In the genomic region with DNA sequence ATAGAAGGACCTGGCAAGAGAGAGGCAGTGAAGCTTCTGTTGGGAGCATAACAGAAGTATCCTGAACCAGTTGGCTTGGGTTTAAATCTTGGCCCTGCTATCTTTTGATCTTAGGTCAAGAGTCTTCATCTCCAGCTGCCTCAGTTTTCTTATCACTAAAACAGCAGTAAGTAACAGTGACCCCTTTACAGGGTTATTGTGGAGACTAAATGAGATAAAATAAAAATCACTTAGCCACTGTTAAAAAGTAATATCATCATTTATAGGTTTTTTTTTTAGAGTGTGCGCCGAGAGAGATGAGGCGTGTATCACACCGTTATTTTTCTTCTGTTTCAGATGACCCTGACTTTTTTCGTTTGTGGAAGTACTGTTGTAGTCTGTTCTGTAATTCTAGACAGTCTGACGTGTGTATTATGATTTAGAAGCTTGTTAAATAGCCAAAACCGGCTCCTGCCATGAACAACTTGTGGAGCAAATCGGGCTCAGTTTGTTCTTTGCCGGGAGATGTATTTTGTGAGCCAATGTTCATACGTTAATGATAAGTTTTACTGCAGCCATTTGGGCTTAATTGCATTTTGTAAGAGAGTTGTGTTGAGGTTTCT, we compare ENCODE assay signal across 1 cellular context.
TF ChIP-seq lines count a peak whose summit lies in the region.

No MANE protein-coding gene starts in this region.

TF ChIP-seq in K562, 482 proteins besides CTCF, POLR2A, EP300 and RAD21 (continued from another document):
- TF ChIP-seq, protein P1, sequence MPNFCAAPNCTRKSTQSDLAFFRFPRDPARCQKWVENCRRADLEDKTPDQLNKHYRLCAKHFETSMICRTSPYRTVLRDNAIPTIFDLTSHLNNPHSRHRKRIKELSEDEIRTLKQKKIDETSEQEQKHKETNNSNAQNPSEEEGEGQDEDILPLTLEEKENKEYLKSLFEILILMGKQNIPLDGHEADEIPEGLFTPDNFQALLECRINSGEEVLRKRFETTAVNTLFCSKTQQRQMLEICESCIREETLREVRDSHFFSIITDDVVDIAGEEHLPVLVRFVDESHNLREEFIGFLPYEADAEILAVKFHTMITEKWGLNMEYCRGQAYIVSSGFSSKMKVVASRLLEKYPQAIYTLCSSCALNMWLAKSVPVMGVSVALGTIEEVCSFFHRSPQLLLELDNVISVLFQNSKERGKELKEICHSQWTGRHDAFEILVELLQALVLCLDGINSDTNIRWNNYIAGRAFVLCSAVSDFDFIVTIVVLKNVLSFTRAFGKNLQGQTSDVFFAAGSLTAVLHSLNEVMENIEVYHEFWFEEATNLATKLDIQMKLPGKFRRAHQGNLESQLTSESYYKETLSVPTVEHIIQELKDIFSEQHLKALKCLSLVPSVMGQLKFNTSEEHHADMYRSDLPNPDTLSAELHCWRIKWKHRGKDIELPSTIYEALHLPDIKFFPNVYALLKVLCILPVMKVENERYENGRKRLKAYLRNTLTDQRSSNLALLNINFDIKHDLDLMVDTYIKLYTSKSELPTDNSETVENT (CRISPR knock-in tag; IDR thresholded peaks at IDR 0.05): no peak
- TF ChIP-seq CHD1 (IDR thresholded peaks at IDR 0.05; ENCODE audit: low read length) (peak; percentile 61), POU5F1 (IDR thresholded peaks at IDR 0.05; ENCODE audit: borderline replicate concordance, low read depth, low read length, partially characterized antibody) (peak; percentile 4), NFE2L1 (tag; IDR thresholded peaks at IDR 0.05; ENCODE audit: borderline replicate concordance, low read depth) (no peak), GABPB1 (CRISPR knock-in tag; IDR thresholded peaks at IDR 0.05) (no peak), NR2C2 (CRISPR knock-in tag; IDR thresholded peaks at IDR 0.05) (no peak), NR2C2 (tag; IDR thresholded peaks at IDR 0.05) (0 out of 2 replicates have a peak, but pooled peaks have one; percentile 41), TEAD2 (tag; IDR thresholded peaks at IDR 0.05) (no peak), ZNF589 (CRISPR knock-in tag; IDR thresholded peaks at IDR 0.05; ENCODE audit: low read depth) (no peak), KDM1A (IDR thresholded peaks at IDR 0.05) (peak; percentile 25 to 61; a peak in 3 of 4 replicates), NFE2 (IDR thresholded peaks at IDR 0.05; ENCODE audit: low read depth) (no peak), NCOR1 (IDR thresholded peaks at IDR 0.05) (0 out of 2 replicates have a peak, but pooled peaks have one; percentile 2)
- TF ChIP-seq, protein P2, sequence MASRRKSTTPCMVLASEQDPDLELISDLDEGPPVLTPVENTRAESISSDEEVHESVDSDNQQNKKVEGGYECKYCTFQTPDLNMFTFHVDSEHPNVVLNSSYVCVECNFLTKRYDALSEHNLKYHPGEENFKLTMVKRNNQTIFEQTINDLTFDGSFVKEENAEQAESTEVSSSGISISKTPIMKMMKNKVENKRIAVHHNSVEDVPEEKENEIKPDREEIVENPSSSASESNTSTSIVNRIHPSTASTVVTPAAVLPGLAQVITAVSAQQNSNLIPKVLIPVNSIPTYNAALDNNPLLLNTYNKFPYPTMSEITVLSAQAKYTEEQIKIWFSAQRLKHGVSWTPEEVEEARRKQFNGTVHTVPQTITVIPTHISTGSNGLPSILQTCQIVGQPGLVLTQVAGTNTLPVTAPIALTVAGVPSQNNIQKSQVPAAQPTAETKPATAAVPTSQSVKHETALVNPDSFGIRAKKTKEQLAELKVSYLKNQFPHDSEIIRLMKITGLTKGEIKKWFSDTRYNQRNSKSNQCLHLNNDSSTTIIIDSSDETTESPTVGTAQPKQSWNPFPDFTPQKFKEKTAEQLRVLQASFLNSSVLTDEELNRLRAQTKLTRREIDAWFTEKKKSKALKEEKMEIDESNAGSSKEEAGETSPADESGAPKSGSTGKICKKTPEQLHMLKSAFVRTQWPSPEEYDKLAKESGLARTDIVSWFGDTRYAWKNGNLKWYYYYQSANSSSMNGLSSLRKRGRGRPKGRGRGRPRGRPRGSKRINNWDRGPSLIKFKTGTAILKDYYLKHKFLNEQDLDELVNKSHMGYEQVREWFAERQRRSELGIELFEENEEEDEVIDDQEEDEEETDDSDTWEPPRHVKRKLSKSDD (conservative IDR thresholded peaks at IDR 0.05; ENCODE audit: low read length): no peak
- TF ChIP-seq, protein P3, sequence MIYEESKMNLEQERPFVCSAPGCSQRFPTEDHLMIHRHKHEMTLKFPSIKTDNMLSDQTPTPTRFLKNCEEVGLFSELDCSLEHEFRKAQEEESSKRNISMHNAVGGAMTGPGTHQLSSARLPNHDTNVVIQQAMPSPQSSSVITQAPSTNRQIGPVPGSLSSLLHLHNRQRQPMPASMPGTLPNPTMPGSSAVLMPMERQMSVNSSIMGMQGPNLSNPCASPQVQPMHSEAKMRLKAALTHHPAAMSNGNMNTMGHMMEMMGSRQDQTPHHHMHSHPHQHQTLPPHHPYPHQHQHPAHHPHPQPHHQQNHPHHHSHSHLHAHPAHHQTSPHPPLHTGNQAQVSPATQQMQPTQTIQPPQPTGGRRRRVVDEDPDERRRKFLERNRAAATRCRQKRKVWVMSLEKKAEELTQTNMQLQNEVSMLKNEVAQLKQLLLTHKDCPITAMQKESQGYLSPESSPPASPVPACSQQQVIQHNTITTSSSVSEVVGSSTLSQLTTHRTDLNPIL (CRISPR knock-in tag; IDR thresholded peaks at IDR 0.05): no peak
- TF ChIP-seq, protein P4, sequence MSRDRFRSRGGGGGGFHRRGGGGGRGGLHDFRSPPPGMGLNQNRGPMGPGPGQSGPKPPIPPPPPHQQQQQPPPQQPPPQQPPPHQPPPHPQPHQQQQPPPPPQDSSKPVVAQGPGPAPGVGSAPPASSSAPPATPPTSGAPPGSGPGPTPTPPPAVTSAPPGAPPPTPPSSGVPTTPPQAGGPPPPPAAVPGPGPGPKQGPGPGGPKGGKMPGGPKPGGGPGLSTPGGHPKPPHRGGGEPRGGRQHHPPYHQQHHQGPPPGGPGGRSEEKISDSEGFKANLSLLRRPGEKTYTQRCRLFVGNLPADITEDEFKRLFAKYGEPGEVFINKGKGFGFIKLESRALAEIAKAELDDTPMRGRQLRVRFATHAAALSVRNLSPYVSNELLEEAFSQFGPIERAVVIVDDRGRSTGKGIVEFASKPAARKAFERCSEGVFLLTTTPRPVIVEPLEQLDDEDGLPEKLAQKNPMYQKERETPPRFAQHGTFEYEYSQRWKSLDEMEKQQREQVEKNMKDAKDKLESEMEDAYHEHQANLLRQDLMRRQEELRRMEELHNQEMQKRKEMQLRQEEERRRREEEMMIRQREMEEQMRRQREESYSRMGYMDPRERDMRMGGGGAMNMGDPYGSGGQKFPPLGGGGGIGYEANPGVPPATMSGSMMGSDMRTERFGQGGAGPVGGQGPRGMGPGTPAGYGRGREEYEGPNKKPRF (IDR thresholded peaks at IDR 0.05; ENCODE audit: low read depth, low read length): no peak
- TF ChIP-seq, protein P5, sequence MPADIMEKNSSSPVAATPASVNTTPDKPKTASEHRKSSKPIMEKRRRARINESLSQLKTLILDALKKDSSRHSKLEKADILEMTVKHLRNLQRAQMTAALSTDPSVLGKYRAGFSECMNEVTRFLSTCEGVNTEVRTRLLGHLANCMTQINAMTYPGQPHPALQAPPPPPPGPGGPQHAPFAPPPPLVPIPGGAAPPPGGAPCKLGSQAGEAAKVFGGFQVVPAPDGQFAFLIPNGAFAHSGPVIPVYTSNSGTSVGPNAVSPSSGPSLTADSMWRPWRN (IDR thresholded peaks at IDR 0.05; ENCODE audit: low read depth): no peak
- TF ChIP-seq, protein P6, sequence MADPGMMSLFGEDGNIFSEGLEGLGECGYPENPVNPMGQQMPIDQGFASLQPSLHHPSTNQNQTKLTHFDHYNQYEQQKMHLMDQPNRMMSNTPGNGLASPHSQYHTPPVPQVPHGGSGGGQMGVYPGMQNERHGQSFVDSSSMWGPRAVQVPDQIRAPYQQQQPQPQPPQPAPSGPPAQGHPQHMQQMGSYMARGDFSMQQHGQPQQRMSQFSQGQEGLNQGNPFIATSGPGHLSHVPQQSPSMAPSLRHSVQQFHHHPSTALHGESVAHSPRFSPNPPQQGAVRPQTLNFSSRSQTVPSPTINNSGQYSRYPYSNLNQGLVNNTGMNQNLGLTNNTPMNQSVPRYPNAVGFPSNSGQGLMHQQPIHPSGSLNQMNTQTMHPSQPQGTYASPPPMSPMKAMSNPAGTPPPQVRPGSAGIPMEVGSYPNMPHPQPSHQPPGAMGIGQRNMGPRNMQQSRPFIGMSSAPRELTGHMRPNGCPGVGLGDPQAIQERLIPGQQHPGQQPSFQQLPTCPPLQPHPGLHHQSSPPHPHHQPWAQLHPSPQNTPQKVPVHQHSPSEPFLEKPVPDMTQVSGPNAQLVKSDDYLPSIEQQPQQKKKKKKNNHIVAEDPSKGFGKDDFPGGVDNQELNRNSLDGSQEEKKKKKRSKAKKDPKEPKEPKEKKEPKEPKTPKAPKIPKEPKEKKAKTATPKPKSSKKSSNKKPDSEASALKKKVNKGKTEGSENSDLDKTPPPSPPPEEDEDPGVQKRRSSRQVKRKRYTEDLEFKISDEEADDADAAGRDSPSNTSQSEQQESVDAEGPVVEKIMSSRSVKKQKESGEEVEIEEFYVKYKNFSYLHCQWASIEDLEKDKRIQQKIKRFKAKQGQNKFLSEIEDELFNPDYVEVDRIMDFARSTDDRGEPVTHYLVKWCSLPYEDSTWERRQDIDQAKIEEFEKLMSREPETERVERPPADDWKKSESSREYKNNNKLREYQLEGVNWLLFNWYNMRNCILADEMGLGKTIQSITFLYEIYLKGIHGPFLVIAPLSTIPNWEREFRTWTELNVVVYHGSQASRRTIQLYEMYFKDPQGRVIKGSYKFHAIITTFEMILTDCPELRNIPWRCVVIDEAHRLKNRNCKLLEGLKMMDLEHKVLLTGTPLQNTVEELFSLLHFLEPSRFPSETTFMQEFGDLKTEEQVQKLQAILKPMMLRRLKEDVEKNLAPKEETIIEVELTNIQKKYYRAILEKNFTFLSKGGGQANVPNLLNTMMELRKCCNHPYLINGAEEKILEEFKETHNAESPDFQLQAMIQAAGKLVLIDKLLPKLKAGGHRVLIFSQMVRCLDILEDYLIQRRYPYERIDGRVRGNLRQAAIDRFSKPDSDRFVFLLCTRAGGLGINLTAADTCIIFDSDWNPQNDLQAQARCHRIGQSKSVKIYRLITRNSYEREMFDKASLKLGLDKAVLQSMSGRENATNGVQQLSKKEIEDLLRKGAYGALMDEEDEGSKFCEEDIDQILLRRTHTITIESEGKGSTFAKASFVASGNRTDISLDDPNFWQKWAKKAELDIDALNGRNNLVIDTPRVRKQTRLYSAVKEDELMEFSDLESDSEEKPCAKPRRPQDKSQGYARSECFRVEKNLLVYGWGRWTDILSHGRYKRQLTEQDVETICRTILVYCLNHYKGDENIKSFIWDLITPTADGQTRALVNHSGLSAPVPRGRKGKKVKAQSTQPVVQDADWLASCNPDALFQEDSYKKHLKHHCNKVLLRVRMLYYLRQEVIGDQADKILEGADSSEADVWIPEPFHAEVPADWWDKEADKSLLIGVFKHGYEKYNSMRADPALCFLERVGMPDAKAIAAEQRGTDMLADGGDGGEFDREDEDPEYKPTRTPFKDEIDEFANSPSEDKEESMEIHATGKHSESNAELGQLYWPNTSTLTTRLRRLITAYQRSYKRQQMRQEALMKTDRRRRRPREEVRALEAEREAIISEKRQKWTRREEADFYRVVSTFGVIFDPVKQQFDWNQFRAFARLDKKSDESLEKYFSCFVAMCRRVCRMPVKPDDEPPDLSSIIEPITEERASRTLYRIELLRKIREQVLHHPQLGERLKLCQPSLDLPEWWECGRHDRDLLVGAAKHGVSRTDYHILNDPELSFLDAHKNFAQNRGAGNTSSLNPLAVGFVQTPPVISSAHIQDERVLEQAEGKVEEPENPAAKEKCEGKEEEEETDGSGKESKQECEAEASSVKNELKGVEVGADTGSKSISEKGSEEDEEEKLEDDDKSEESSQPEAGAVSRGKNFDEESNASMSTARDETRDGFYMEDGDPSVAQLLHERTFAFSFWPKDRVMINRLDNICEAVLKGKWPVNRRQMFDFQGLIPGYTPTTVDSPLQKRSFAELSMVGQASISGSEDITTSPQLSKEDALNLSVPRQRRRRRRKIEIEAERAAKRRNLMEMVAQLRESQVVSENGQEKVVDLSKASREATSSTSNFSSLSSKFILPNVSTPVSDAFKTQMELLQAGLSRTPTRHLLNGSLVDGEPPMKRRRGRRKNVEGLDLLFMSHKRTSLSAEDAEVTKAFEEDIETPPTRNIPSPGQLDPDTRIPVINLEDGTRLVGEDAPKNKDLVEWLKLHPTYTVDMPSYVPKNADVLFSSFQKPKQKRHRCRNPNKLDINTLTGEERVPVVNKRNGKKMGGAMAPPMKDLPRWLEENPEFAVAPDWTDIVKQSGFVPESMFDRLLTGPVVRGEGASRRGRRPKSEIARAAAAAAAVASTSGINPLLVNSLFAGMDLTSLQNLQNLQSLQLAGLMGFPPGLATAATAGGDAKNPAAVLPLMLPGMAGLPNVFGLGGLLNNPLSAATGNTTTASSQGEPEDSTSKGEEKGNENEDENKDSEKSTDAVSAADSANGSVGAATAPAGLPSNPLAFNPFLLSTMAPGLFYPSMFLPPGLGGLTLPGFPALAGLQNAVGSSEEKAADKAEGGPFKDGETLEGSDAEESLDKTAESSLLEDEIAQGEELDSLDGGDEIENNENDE (IDR thresholded peaks at IDR 0.05; ENCODE audit: low read depth, low read length): no peak
